18 cellular contexts compared by ENCODE assay signal in the genomic region with DNA sequence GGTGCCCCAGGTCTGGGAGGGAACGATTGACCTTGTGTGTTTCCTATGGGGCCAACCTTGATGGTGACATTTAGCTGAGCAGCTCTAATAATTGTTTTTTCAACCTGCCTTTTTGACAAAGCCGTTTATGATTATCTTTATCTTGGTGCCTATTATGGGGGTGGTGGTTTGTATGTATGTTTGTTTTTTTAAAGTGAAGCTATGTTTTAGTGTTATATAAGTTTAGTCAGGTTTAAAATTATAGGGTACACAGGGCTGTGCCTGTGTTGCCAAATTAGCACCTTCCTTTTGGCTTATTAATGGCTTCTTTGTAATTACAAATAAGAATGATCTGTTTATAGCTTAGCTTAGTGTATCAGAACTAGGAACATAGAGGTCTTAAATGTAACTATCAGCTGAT. TPM values are rescaled to one million over a fixed set of nuclear protein-coding genes. Genes with fewer than 3 reads are reported as not detected.
DNase-seq lines count a peak whose midpoint lies in the region; ATAC-seq and TF ChIP-seq lines count a peak whose summit lies in the region.
"Had no signal": no experiment of that assay in that cellular context is flagged by ENCODE, and none has a peak within 500 bp of the region (broad histone marks: within the 10 kb centered on the region; RNA-seq: fewer than 3 reads in every experiment).

No MANE protein-coding gene starts in this region.

- intact Hi-C loops in gastrocnemius medialis (cut with DNase I; ENCODE audit: low total_unique reads): no loop called here
- intact Hi-C loops in activated CD4-positive, alpha-beta T cell treated with anti-CD3 and anti-CD28 coated beads for 36 hours (cut with DNase I, micrococcal nuclease): loop anchor here in 1 of 2 experiments (10.0 kb wide), 1 partner anchor 610 kb away; no protein-coding TSS in a partner anchor

- in situ Hi-C loops in gastrocnemius medialis (cut with MboI; ENCODE audit: low sequenced_read_pairs in 4 of 4): loop anchor here in 3 of 4 donors (5.0 to 10.0 kb wide), 2 partner anchors 138 to 140 kb away; no protein-coding TSS in a partner anchor

- TF ChIP-seq POLR2A in gastrocnemius medialis (IDR thresholded peaks at IDR 0.05): no peak

- H3K36me3 ChIP-seq in HEK293 (ENCODE audit: control insufficient read depth in 2 of 2, insufficient read depth in 1 of 2, low read length in 2 of 2) (no peaks in the 10 kb centered on the region), gastrocnemius medialis (no peaks in the 10 kb centered on the region)
- H3K36me3 ChIP-seq: BE2C had no signal

- ATAC-seq in gastrocnemius medialis (no peak), HG03457 (IDR thresholded peaks at IDR 0.05; ENCODE audit: unreplicated experiment) (no peak)
- ATAC-seq in activated CD4-positive, alpha-beta T cell treated with anti-CD3 and anti-CD28 coated beads for 36 hours: no peak
- ATAC-seq: A549, HCT116 had no signal

- H3K4me1 ChIP-seq in HEK293 (ENCODE audit: control insufficient read depth, insufficient read depth, low read length) (no peaks in the 10 kb centered on the region), gastrocnemius medialis (peaks cover 3 to 22% of the 10 kb centered on the region in 2 donors)
- H3K4me1 ChIP-seq: A549, BE2C had no signal

- H3K4me3 ChIP-seq in HEK293 (ENCODE audit: low read depth, low read length) (no peak overlapping the region), gastrocnemius medialis (no peak overlapping the region)
- H3K4me3 ChIP-seq: A549, GM23248 had no signal

- H3K27me3 ChIP-seq in gastrocnemius medialis: no peaks in the 10 kb centered on the region
- H3K27me3 ChIP-seq: BE2C had no signal

- DNase-seq in NCI-H1417 (lab: John Stamatoyannopoulos, UW): peak in 2 of 3 experiments; percentile 44 to 69
- no peak for DNase-seq in caudate nucleus (lab: John Stamatoyannopoulos, UW)
- DNase-seq in progenitor cell of endocrine pancreas (ENCODE audit: low spot score, unreplicated experiment): no peak
- DNase-seq in gastrocnemius medialis: no peak
- no peak for DNase-seq in NCI-H510A treated with DMSO at 0.1 percent for 48 hours (lab: John Stamatoyannopoulos, UW)
- DNase-seq in activated CD4-positive, alpha-beta T cell treated with anti-CD3 and anti-CD28 coated beads for 36 hours: no peak
- DNase-seq: BE2C; CD4-positive, alpha-beta memory T cell; COR-L47; DMS153; DMS79 treated with DMSO at 0.1 percent for 48 hours; GM23248 had no signal

- H3K27ac ChIP-seq in HEK293 (ENCODE audit: extremely low read depth, low read depth, low read length) (no peak overlapping the region), caudate nucleus (ENCODE audit: low read depth, low read length) (peak overlapping the region; percentile 53), gastrocnemius medialis (no peak overlapping the region)
- H3K27ac ChIP-seq: A549, C4-2B, GM23248 had no signal

- H3K27me3 Mint-ChIP-seq in progenitor cell of endocrine pancreas: no peaks in the 10 kb centered on the region
- no peaks in the 10 kb centered on the region for H3K27me3 Mint-ChIP-seq in activated CD4-positive, alpha-beta T cell treated with anti-CD3 and anti-CD28 coated beads for 36 hours
- H3K27me3 Mint-ChIP-seq: CD4-positive, alpha-beta memory T cell had no signal

- H3K9me3 ChIP-seq in HEK293 (ENCODE audit: control insufficient read depth, insufficient read depth, low read depth, low read length): no peaks in the 10 kb centered on the region
- H3K9me3 ChIP-seq in gastrocnemius medialis: no peaks in the 10 kb centered on the region
- H3K9me3 ChIP-seq: A549, BE2C had no signal

- no peak overlapping the region for H3K4me3 Mint-ChIP-seq in progenitor cell of endocrine pancreas (ENCODE audit: low read depth)
- H3K4me3 Mint-ChIP-seq in activated CD4-positive, alpha-beta T cell treated with anti-CD3 and anti-CD28 coated beads for 36 hours: no peak overlapping the region
- H3K4me3 Mint-ChIP-seq: CD4-positive, alpha-beta memory T cell; IgD-negative memory B cell had no signal

- TF ChIP-seq CTCF in HEK293 (tag by site-specific recombination; IDR thresholded peaks at IDR 0.05) (no peak), progenitor cell of endocrine pancreas (IDR thresholded peaks at IDR 0.05; ENCODE audit: unreplicated experiment) (no peak), gastrocnemius medialis (IDR thresholded peaks at IDR 0.05 in 4 of 5, conservative IDR thresholded peaks at IDR 0.05 in 1 of 5) (no peak)

- peaks cover 53% of the 10 kb centered on the region for H3K4me1 Mint-ChIP-seq in progenitor cell of endocrine pancreas (ENCODE audit: low read depth)
- peaks cover 13% of the 10 kb centered on the region for H3K4me1 Mint-ChIP-seq in activated CD4-positive, alpha-beta T cell treated with anti-CD3 and anti-CD28 coated beads for 36 hours

- H3K9me3 Mint-ChIP-seq in progenitor cell of endocrine pancreas (ENCODE audit: low read depth): no peaks in the 10 kb centered on the region
- no peaks in the 10 kb centered on the region for H3K9me3 Mint-ChIP-seq in activated CD4-positive, alpha-beta T cell treated with anti-CD3 and anti-CD28 coated beads for 36 hours (ENCODE audit: low read depth)
- H3K9me3 Mint-ChIP-seq: CD4-positive, alpha-beta memory T cell; IgD-negative memory B cell had no signal

- CTCF ChIA-PET in HEK293 (lab: Yijun Ruan, JAX): interaction anchor here (0.6 to 11.7 kb wide), 11 partner anchors 10 to 702 kb away, joined by 3 to 209 read pairs (median 5); no protein-coding TSS in a partner anchor
- CTCF ChIA-PET in activated CD4-positive, alpha-beta T cell treated with anti-CD3 and anti-CD28 coated beads for 36 hours (lab: Charles Lee): interaction anchor here (0.7 to 11.6 kb wide), 8 partner anchors 13 to 159 kb away, joined by 3 to 139 read pairs (median 5); a partner anchor contains a TSS

- POLR2A ChIA-PET in HEK293 (lab: Yijun Ruan, JAX): no interaction called here
- POLR2A ChIA-PET in activated CD4-positive, alpha-beta T cell treated with anti-CD3 and anti-CD28 coated beads for 36 hours (lab: Charles Lee): no interaction called here

- H3K27ac Mint-ChIP-seq in progenitor cell of endocrine pancreas: peak overlapping the region; percentile 7
- H3K27ac Mint-ChIP-seq in activated CD4-positive, alpha-beta T cell treated with anti-CD3 and anti-CD28 coated beads for 36 hours: no peak overlapping the region
- H3K27ac Mint-ChIP-seq: CD4-positive, alpha-beta memory T cell; IgD-negative memory B cell had no signal

- peaks cover 1% of the 10 kb centered on the region for H3K36me3 Mint-ChIP-seq in progenitor cell of endocrine pancreas (ENCODE audit: insufficient read depth)
- H3K36me3 Mint-ChIP-seq in activated CD4-positive, alpha-beta T cell treated with anti-CD3 and anti-CD28 coated beads for 36 hours (ENCODE audit: low read depth): no peaks in the 10 kb centered on the region
- H3K36me3 Mint-ChIP-seq: CD4-positive, alpha-beta memory T cell had no signal

TF ChIP-seq in HEK293, 187 proteins besides CTCF, POLR2A, EP300 and RAD21:
- TF ChIP-seq SP7 (tag by site-specific recombination; IDR thresholded peaks at IDR 0.05) (peak; percentile 91), ZNF837 (tag by site-specific recombination; IDR thresholded peaks at IDR 0.05) (no peak)

RNA-seq across cellular contexts. Expression of a gene that starts 20.9 kb away (rescaled TPM):
- total RNA-seq in progenitor cell of endocrine pancreas (234 and 254 TPM in 2 replicates), gastrocnemius medialis (10 to 100 TPM; 10.5 to 23.1 (median 17.6) TPM)
- total RNA-seq in activated CD4-positive, alpha-beta T cell treated with anti-CD3 and anti-CD28 coated beads for 36 hours: 10 to 100 TPM in 1 of 2 experiments, 1 to 10 TPM in 1; 8.4 to 10.0 TPM

Comparison
In these comparisons a context has a peak if more than half of its experiments do, and no peak if none do; other contexts are left out.
1. DNase-seq: peak in NCI-H1417 (2 of 3); none in caudate nucleus (0 of 61), progenitor cell of endocrine pancreas (single experiment), gastrocnemius medialis (0 of 2), NCI-H510A treated with DMSO at 0.1 percent for 48 hours (single experiment) and activated CD4-positive, alpha-beta T cell treated with anti-CD3 and anti-CD28 coated beads for 36 hours (single experiment).